18 cellular contexts compared by ENCODE assay signal in the genomic region with DNA sequence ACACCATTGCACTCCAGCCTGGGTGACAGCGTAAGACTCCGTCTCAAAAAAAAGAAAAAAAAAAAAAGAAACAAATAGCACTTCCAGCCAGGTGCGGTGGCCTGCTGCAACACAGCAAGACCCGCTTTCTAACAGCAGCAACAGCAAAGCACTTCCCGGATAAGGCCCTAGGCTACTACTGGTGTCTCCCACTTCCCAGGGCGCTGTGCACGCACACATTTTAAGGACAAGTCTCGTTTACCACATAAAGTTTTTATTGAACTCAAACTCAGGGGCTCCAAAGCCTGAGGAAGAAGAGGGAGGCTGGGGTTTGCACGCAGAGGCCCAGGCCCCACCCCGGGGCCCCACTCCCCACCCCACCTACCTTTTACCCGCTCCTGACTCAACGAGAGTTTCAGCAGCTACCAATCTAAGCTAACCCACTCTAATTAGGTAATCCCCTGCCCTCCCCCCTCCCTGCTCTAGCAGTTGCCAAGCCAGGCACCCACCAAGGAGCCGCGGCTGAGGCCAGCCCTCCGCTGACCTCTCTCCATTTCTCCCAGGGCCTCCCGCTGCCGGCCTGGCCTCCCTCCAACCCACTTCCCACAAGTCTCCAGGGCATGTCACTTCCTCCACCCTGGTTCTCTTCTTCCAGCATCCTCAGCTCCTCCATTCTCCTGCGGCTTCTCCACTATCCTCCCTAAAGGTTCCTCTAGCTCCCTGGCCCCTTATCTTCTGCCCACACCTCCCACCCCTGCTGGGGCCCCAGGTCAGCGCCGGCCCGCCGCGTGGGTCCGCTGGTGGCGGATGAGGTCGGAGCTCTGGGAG. TPM values are rescaled to one million over a fixed set of nuclear protein-coding genes. Genes with fewer than 3 reads are reported as not detected.
A peak's percentile ranks its signal among the peaks of the same experiment; 100 is the strongest.
DNase-seq lines count a peak whose midpoint lies in the region; ATAC-seq, FAIRE-seq and TF ChIP-seq lines count a peak whose summit lies in the region.
"Had no signal": no experiment of that assay in that cellular context is flagged by ENCODE, and none has a peak within 500 bp of the region (broad histone marks: within the 10 kb centered on the region; RNA-seq: fewer than 3 reads in every experiment).

No MANE protein-coding gene starts in this region.

- H3K4me1 ChIP-seq in BLaER1, result peaks cover 46% of the 10 kb centered on the region
- H3K4me1 ChIP-seq in OCI-LY1 (ENCODE audit: insufficient read depth, low read length, severe bottlenecking), result peaks cover 39% of the 10 kb centered on the region
- peaks cover 50% of the 10 kb centered on the region for H3K4me1 ChIP-seq in left ventricle myocardium inferior
- H3K4me1 ChIP-seq in CD8-positive, alpha-beta T cell (ENCODE audit: insufficient read depth, low read length), result peaks cover 20% of the 10 kb centered on the region
- H3K4me1 ChIP-seq: colonic mucosa had no signal

- H3K4me1 Mint-ChIP-seq in CD8-positive, alpha-beta T cell (ENCODE audit: low read depth), result peaks cover 24% of the 10 kb centered on the region

- DNase-seq in left ventricle myocardium inferior, result peak; percentile 55
- DNase-seq in CD8-positive, alpha-beta T cell, result no peak
- no peak for DNase-seq in D721Med (ENCODE audit: insufficient read length, low spot score)
- DNase-seq: colonic mucosa, NCI-H187, NCI-H510A treated with DMSO at 0.1 percent for 48 hours, T-cell had no signal

- POLR2A ChIA-PET in CD8-positive, alpha-beta T cell (lab: Charles Lee), result interaction anchor here (1.2 to 1.6 kb wide), 2 partner anchors 48 to 106 kb away, joined by 4 to 5 read pairs; a partner anchor contains a TSS

- CTCF ChIA-PET in CD8-positive, alpha-beta T cell (lab: Charles Lee), result interaction anchor here (1.5 to 2.1 kb wide), 3 partner anchors 11 to 74 kb away, joined by 3 to 11 read pairs (median 9); a partner anchor contains a TSS

- 0 out of 2 replicates have a peak overlapping the region, but pooled peaks have one; percentile 3 for H3K9ac ChIP-seq in BLaER1
- H3K9ac ChIP-seq in OCI-LY1 (ENCODE audit: low read length), result no peak overlapping the region

- no peaks in the 10 kb centered on the region for H3K27me3 ChIP-seq in BLaER1
- H3K27me3 ChIP-seq in OCI-LY1 (ENCODE audit: insufficient read depth, low read length), result no peaks in the 10 kb centered on the region
- no peaks in the 10 kb centered on the region for H3K27me3 ChIP-seq in left ventricle myocardium inferior (ENCODE audit: low read depth)
- no peaks in the 10 kb centered on the region for H3K27me3 ChIP-seq in CD8-positive, alpha-beta T cell (ENCODE audit: insufficient read depth, low read length)
- H3K27me3 ChIP-seq: colonic mucosa, neutrophil, tibial nerve had no signal

- no peaks in the 10 kb centered on the region for H3K9me3 Mint-ChIP-seq in CD8-positive, alpha-beta T cell
- H3K9me3 Mint-ChIP-seq: T-cell had no signal

- H3K4me3 ChIP-seq in BLaER1 (no peak overlapping the region), OCI-LY1 (ENCODE audit: low read depth, low read length, poor library complexity, severe bottlenecking) (no peak overlapping the region), left ventricle myocardium inferior (peak overlapping the region; percentile 37)
- no peak overlapping the region for H3K4me3 ChIP-seq in CD8-positive, alpha-beta T cell (ENCODE audit: low read depth, low read length)
- H3K4me3 ChIP-seq: colonic mucosa, tibial nerve had no signal

- no peak for FAIRE-seq in D721Med (lab: Jason Lieb, UNC)

- no peaks in the 10 kb centered on the region for H3K27me3 Mint-ChIP-seq in CD8-positive, alpha-beta T cell (ENCODE audit: low read depth)
- H3K27me3 Mint-ChIP-seq: T-cell had no signal

- H3K27ac ChIP-seq in 22Rv1, result peak overlapping the region; percentile 27; the same call in 1 of the 2 replicates
- H3K27ac ChIP-seq in BLaER1, result no peak overlapping the region
- H3K27ac ChIP-seq in OCI-LY1 (ENCODE audit: low read depth, low read length, poor library complexity, severe bottlenecking), result peak overlapping the region; percentile 72
- H3K27ac ChIP-seq in left ventricle myocardium inferior (replicated peaks), result peak overlapping the region; percentile 51
- no peak overlapping the region for H3K27ac ChIP-seq in CD8-positive, alpha-beta T cell (ENCODE audit: low read depth, low read length)
- H3K27ac ChIP-seq: C4-2B, colonic mucosa, epithelial cell of prostate, neutrophil, tibial nerve had no signal

- H2AFZ ChIP-seq in OCI-LY1 (ENCODE audit: low read length), result no peak overlapping the region

- no peak overlapping the region for H3K27ac Mint-ChIP-seq in CD8-positive, alpha-beta T cell

- H4K20me1 ChIP-seq in BLaER1 (peaks cover 17% of the 10 kb centered on the region), OCI-LY1 (ENCODE audit: insufficient read depth, low read length) (no peaks in the 10 kb centered on the region)

- intact Hi-C loops in left ventricle myocardium inferior (cut with micrococcal nuclease), result loop anchor here (10.0 kb wide), 1 partner anchor 79 kb away; a partner anchor contains a TSS
- intact Hi-C loops in CD8-positive, alpha-beta T cell (cut with DNase I, micrococcal nuclease), result no loop called here

- H3K9me3 ChIP-seq in BLaER1, result no peaks in the 10 kb centered on the region
- no peaks in the 10 kb centered on the region for H3K9me3 ChIP-seq in OCI-LY1 (ENCODE audit: low read length)
- H3K9me3 ChIP-seq in left ventricle myocardium inferior (replicated peaks), result no peaks in the 10 kb centered on the region
- H3K9me3 ChIP-seq in CD8-positive, alpha-beta T cell (ENCODE audit: low read length), result no peaks in the 10 kb centered on the region
- H3K9me3 ChIP-seq: colonic mucosa, neutrophil, tibial nerve had no signal

- peaks cover 6% of the 10 kb centered on the region for H3F3A ChIP-seq in OCI-LY1 (ENCODE audit: insufficient read depth, low read length)

- H3K36me3 ChIP-seq in BLaER1 (peaks cover 13% of the 10 kb centered on the region), OCI-LY1 (ENCODE audit: insufficient read depth, low read length) (peaks cover 27% of the 10 kb centered on the region), left ventricle myocardium inferior (peaks cover 10% of the 10 kb centered on the region)
- peaks cover 14% of the 10 kb centered on the region for H3K36me3 ChIP-seq in CD8-positive, alpha-beta T cell (ENCODE audit: insufficient read depth, low read length)
- H3K36me3 ChIP-seq: colonic mucosa had no signal

- H3K4me2 ChIP-seq in BLaER1 (peak overlapping the region; percentile 86), OCI-LY1 (ENCODE audit: low read length) (peak overlapping the region; percentile 24; the same call in 1 of the 2 replicates)

- peaks cover 28% of the 10 kb centered on the region for H3K36me3 Mint-ChIP-seq in CD8-positive, alpha-beta T cell

- no peaks in the 10 kb centered on the region for H3K79me2 ChIP-seq in OCI-LY1 (ENCODE audit: insufficient read depth, low read length)

- ATAC-seq in GM18909 (IDR thresholded peaks at IDR 0.05; ENCODE audit: poor library complexity, unreplicated experiment), result no peak
- ATAC-seq in CD8-positive, alpha-beta T cell, result no peak
- ATAC-seq in HG03342 (IDR thresholded peaks at IDR 0.05; ENCODE audit: unreplicated experiment), result no peak
- ATAC-seq: activated CD4-positive, CD25-positive, alpha-beta regulatory T cell treated with anti-CD3 and anti-CD28 coated beads, Interleukin-2, amount 50 U/mL, for 24 hours; Panc1; T-cell had no signal

- no peak for TF ChIP-seq CTCF in 22Rv1 (IDR thresholded peaks at IDR 0.05)
- no peak for TF ChIP-seq CTCF in OCI-LY1 (IDR thresholded peaks at IDR 0.05; ENCODE audit: low read length)
- TF ChIP-seq CTCF in left ventricle myocardium inferior (IDR thresholded peaks at IDR 0.05; ENCODE audit: borderline replicate concordance), result no peak
- TF ChIP-seq CTCF in CD8-positive, alpha-beta T cell (IDR thresholded peaks at IDR 0.05), result no peak
- no peak for TF ChIP-seq CTCF in D721Med (IDR thresholded peaks at IDR 0.05; ENCODE audit: insufficient read depth, missing control alignments)

- no peaks in the 10 kb centered on the region for H3K9me2 ChIP-seq in OCI-LY1 (ENCODE audit: low read depth, low read length)

- H3K4me3 Mint-ChIP-seq in CD8-positive, alpha-beta T cell, result no peak overlapping the region

RNA-seq across cellular contexts. Expression of a gene that starts 2.4 kb away (rescaled TPM):
- 61.1 TPM for total RNA-seq in left ventricle myocardium inferior
- 1 to 10 TPM; 2.6 to 2.8 TPM for total RNA-seq in CD8-positive, alpha-beta T cell

RNA-seq across cellular contexts. Expression of a gene that starts 10.7 kb away (rescaled TPM):
- total RNA-seq in left ventricle myocardium inferior, result 8.9 TPM
- 1 to 10 TPM; 6.2 to 6.3 TPM for total RNA-seq in CD8-positive, alpha-beta T cell

RNA-seq across cellular contexts. Expression of a gene that starts 34.2 kb away (rescaled TPM):
- 8.9 TPM for total RNA-seq in left ventricle myocardium inferior
- total RNA-seq in CD8-positive, alpha-beta T cell, result 10 to 100 TPM; 15.0 to 15.6 TPM

RNA-seq across cellular contexts. Expression of a gene that starts 47.5 kb away (rescaled TPM):
- 10.8 TPM for total RNA-seq in left ventricle myocardium inferior
- 1 to 10 TPM; 6.1 to 7.1 TPM for total RNA-seq in CD8-positive, alpha-beta T cell

RNA-seq across cellular contexts. Expression of a gene that starts 51.4 kb away (rescaled TPM):
- 2.4 TPM for total RNA-seq in left ventricle myocardium inferior
- total RNA-seq in CD8-positive, alpha-beta T cell, result 100 to 1,000 TPM; 187 to 218 TPM

Comparison
In these comparisons a context has a peak if more than half of its experiments do, and no peak if none do; other contexts are left out.
1. H3K27ac ChIP-seq: peak in 22Rv1 (single experiment), OCI-LY1 (single experiment) and left ventricle myocardium inferior (single experiment); none in BLaER1 (single experiment) and CD8-positive, alpha-beta T cell (single experiment).
2. RNA of a gene that starts 2.4 kb away (total RNA-seq): 61.1 TPM in left ventricle myocardium inferior (single experiment); 2.6 to 2.8 TPM in CD8-positive, alpha-beta T cell; every median in the first group is over 10 times any median in the second.